In the genomic region with DNA sequence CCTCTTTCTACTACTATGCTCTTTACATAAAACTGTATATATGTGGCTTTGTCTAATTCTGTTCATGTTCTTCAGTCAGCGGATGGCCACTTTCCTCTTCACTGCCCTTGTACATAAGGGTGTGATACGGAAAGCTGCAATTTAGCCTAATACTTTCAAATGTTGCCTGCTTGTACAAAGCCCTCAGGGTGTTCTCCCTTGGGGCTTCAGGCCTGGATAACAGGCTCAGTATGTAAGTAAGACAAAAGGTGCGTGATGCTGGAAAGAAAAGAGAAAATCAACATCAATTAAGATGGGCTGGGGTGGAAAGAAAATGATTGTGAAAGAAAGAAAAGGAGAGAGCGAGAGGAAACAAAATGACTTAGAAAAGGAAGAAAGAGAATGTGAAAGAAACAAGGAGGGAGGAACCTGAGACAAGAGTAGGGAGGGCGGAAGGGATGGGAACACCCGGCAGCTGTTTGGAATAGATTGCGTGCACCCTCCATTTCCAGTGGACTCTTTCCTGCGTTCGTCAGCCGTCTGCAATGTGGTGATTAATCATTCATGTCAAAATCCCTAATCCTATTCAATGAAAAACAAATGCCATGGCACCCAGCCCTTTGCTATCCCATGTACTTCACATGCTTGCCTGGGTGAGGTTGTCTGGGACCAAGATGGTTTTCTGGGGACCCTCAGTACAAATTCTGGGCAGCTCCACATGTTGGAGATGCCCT, we compare ENCODE assay signal across 11 cellular contexts.
A peak's percentile ranks its signal among the peaks of the same experiment; 100 is the strongest.
DNase-seq lines count a peak whose midpoint lies in the region; ATAC-seq and TF ChIP-seq lines count a peak whose summit lies in the region.
"Had no signal": no experiment of that assay in that cellular context is flagged by ENCODE, and none has a peak within 500 bp of the region (broad histone marks: within the 10 kb centered on the region; RNA-seq: fewer than 3 reads in every experiment).

No MANE protein-coding gene starts in this region.

- H3K4me2 ChIP-seq in GM23338 (peak overlapping the region; percentile 45; the same call in 1 of the 2 replicates), skeletal muscle satellite cell (ENCODE audit: low read length) (peak overlapping the region; percentile 68)

- no peaks in the 10 kb centered on the region for H3K79me2 ChIP-seq in GM23338 (replicated peaks; ENCODE audit: insufficient read depth)

- ATAC-seq in GM23338 (peak; percentile 51; the same call in 1 of the 3 replicates), GM19035 (IDR thresholded peaks at IDR 0.05; ENCODE audit: unreplicated experiment) (no peak), GM19467 (IDR thresholded peaks at IDR 0.05; ENCODE audit: unreplicated experiment) (no peak), GM18909 (IDR thresholded peaks at IDR 0.05; ENCODE audit: poor library complexity, unreplicated experiment) (no peak)
- ATAC-seq: K562, SK-N-SH treated with all-trans-retinoic acid at 6 μM for 48 hours had no signal

- H3K9ac ChIP-seq in skeletal muscle satellite cell (ENCODE audit: low read depth, low read length) = peak overlapping the region; percentile 65

- no peaks in the 10 kb centered on the region for H3K36me3 ChIP-seq in GM23338 (ENCODE audit: insufficient read depth)
- no peaks in the 10 kb centered on the region for H3K36me3 ChIP-seq in skeletal muscle satellite cell (ENCODE audit: insufficient read depth, low read length)

- H3K9me2 ChIP-seq in GM23338 (ENCODE audit: insufficient read depth) = peaks cover 10% of the 10 kb centered on the region; the same call in 1 of the 2 replicates

- H3K9me3 Mint-ChIP-seq in GM23338 = no peaks in the 10 kb centered on the region; the same call in 2 of the 3 replicates
- peaks cover 2% of the 10 kb centered on the region for H3K9me3 Mint-ChIP-seq in glutamatergic neuron (ENCODE audit: unreplicated experiment)

- H2AFZ ChIP-seq in GM23338 = peak overlapping the region; percentile 90

- no peaks in the 10 kb centered on the region for H3K9me3 ChIP-seq in skeletal muscle satellite cell (replicated peaks; ENCODE audit: low read length)

- H3K36me3 Mint-ChIP-seq in GM23338 (ENCODE audit: low read depth) (no peaks in the 10 kb centered on the region), glutamatergic neuron (ENCODE audit: unreplicated experiment) (no peaks in the 10 kb centered on the region)

- H3F3A ChIP-seq in GM23338 (replicated peaks; ENCODE audit: low read depth) = no peaks in the 10 kb centered on the region

- TF ChIP-seq CTCF in GM23338 (conservative IDR thresholded peaks at IDR 0.05; ENCODE audit: low read depth in 2 of 2) (no peak), glutamatergic neuron (IDR thresholded peaks at IDR 0.05; ENCODE audit: partially characterized antibody, unreplicated experiment) (no peak)

- no peak overlapping the region for H3K27ac Mint-ChIP-seq in GM23338
- peak overlapping the region; percentile 34 for H3K27ac Mint-ChIP-seq in glutamatergic neuron (ENCODE audit: unreplicated experiment)

- H3K4me3 ChIP-seq in GM23338 = no peak overlapping the region
- peak overlapping the region; percentile 21 for H3K4me3 ChIP-seq in skeletal muscle satellite cell (ENCODE audit: low read length)
- H3K4me3 ChIP-seq: K562 had no signal

- H3K27ac ChIP-seq in GM23338 (ENCODE audit: low read depth) = no peak overlapping the region

- H3K4me1 Mint-ChIP-seq in GM23338 (peaks cover 15% of the 10 kb centered on the region), glutamatergic neuron (ENCODE audit: low read depth, unreplicated experiment) (peaks cover 15% of the 10 kb centered on the region)

- H3K27me3 Mint-ChIP-seq in GM23338 (ENCODE audit: insufficient read depth, low read depth, poor library complexity) = no peaks in the 10 kb centered on the region
- no peaks in the 10 kb centered on the region for H3K27me3 Mint-ChIP-seq in glutamatergic neuron (ENCODE audit: unreplicated experiment)

- DNase-seq in GM23338 (ENCODE audit: low spot score) (no peak), SHP77 treated with DMSO at 0.1 percent for 48 hours (lab: John Stamatoyannopoulos, UW) (peak; percentile 94), glutamatergic neuron (no peak), HuH-7.5 (ENCODE audit: low spot score) (no peak)
- DNase-seq: GOT3 had no signal

- no peaks in the 10 kb centered on the region for H3K27me3 ChIP-seq in GM23338 (ENCODE audit: insufficient read depth)
- no peaks in the 10 kb centered on the region for H3K27me3 ChIP-seq in skeletal muscle satellite cell (ENCODE audit: control insufficient read depth, insufficient read depth, low read length)

- H3K4me3 Mint-ChIP-seq in GM23338 = no peak overlapping the region
- peak overlapping the region; percentile 10 for H3K4me3 Mint-ChIP-seq in glutamatergic neuron (ENCODE audit: unreplicated experiment)

- no peaks in the 10 kb centered on the region for H4K20me1 ChIP-seq in GM23338 (replicated peaks; ENCODE audit: insufficient read depth)

- H3K4me1 ChIP-seq in GM23338 (ENCODE audit: insufficient read depth) (peaks cover 23% of the 10 kb centered on the region), skeletal muscle satellite cell (ENCODE audit: control insufficient read depth, insufficient read depth, low read length) (peaks cover 54% of the 10 kb centered on the region)

TF ChIP-seq in GM23338, 12 proteins besides CTCF, POLR2A, EP300 and RAD21 (continues in another document):
- TF ChIP-seq, protein P1, sequence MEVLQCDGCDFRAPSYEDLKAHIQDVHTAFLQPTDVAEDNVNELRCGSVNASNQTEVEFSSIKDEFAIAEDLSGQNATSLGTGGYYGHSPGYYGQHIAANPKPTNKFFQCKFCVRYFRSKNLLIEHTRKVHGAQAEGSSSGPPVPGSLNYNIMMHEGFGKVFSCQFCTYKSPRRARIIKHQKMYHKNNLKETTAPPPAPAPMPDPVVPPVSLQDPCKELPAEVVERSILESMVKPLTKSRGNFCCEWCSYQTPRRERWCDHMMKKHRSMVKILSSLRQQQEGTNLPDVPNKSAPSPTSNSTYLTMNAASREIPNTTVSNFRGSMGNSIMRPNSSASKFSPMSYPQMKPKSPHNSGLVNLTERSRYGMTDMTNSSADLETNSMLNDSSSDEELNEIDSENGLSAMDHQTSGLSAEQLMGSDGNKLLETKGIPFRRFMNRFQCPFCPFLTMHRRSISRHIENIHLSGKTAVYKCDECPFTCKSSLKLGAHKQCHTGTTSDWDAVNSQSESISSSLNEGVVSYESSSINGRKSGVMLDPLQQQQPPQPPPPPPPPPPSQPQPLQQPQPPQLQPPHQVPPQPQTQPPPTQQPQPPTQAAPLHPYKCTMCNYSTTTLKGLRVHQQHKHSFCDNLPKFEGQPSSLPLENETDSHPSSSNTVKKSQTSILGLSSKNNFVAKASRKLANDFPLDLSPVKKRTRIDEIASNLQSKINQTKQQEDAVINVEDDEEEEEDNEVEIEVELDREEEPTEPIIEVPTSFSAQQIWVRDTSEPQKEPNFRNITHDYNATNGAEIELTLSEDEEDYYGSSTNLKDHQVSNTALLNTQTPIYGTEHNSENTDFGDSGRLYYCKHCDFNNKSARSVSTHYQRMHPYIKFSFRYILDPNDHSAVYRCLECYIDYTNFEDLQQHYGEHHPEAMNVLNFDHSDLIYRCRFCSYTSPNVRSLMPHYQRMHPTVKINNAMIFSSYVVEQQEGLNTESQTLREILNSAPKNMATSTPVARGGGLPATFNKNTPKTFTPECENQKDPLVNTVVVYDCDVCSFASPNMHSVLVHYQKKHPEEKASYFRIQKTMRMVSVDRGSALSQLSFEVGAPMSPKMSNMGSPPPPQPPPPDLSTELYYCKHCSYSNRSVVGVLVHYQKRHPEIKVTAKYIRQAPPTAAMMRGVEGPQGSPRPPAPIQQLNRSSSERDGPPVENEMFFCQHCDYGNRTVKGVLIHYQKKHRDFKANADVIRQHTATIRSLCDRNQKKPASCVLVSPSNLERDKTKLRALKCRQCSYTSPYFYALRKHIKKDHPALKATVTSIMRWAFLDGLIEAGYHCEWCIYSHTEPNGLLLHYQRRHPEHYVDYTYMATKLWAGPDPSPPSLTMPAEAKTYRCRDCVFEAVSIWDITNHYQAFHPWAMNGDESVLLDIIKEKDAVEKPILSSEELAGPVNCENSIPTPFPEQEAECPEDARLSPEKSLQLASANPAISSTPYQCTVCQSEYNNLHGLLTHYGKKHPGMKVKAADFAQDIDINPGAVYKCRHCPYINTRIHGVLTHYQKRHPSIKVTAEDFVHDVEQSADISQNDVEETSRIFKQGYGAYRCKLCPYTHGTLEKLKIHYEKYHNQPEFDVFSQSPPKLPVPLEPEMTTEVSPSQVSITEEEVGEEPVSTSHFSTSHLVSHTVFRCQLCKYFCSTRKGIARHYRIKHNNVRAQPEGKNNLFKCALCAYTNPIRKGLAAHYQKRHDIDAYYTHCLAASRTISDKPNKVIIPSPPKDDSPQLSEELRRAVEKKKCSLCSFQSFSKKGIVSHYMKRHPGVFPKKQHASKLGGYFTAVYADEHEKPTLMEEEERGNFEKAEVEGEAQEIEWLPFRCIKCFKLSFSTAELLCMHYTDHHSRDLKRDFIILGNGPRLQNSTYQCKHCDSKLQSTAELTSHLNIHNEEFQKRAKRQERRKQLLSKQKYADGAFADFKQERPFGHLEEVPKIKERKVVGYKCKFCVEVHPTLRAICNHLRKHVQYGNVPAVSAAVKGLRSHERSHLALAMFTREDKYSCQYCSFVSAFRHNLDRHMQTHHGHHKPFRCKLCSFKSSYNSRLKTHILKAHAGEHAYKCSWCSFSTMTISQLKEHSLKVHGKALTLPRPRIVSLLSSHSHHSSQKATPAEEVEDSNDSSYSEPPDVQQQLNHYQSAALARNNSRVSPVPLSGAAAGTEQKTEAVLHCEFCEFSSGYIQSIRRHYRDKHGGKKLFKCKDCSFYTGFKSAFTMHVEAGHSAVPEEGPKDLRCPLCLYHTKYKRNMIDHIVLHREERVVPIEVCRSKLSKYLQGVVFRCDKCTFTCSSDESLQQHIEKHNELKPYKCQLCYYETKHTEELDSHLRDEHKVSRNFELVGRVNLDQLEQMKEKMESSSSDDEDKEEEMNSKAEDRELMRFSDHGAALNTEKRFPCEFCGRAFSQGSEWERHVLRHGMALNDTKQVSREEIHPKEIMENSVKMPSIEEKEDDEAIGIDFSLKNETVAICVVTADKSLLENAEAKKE (CRISPR knock-in tag; IDR thresholded peaks at IDR 0.05) = no peak
- TF ChIP-seq, protein P2, sequence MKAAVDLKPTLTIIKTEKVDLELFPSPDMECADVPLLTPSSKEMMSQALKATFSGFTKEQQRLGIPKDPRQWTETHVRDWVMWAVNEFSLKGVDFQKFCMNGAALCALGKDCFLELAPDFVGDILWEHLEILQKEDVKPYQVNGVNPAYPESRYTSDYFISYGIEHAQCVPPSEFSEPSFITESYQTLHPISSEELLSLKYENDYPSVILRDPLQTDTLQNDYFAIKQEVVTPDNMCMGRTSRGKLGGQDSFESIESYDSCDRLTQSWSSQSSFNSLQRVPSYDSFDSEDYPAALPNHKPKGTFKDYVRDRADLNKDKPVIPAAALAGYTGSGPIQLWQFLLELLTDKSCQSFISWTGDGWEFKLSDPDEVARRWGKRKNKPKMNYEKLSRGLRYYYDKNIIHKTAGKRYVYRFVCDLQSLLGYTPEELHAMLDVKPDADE (IDR thresholded peaks at IDR 0.05) = no peak
